ENCODE assay signal across 1 cellular context in the genomic region with DNA sequence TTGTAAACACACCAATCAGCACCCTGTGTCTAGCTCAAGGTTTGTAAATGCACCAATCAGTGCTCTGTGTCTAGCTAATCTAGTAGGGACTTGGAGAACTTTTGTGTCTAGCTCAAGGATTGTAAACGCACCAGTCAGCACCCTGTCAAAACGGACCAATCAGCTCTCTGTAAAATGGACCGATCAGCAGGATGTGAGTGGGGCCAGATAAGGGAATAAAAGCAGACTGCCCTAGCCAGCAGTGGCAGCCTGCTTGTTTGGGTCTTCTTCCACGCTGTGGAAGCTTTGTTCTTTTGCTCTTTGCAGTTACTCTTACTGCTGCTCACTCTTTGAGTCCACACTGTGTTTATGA.
TF ChIP-seq lines count a peak whose summit lies in the region.

No MANE protein-coding gene starts in this region.

TF ChIP-seq in HepG2, 621 proteins besides CTCF, POLR2A, EP300 and RAD21:
- TF ChIP-seq NFYC (CRISPR knock-in tag; IDR thresholded peaks at IDR 0.05) (peak; percentile 52; the same call in 1 of the 2 replicates), POGZ (CRISPR knock-in tag; IDR thresholded peaks at IDR 0.05) (peak; percentile 32; the same call in 1 of the 2 replicates), NFYB (CRISPR knock-in tag; IDR thresholded peaks at IDR 0.05) (peak; percentile 58)
